In genomic region chr15:60651155-60651554, GRCh38 we compare ENCODE assay signal across 1 cellular context.
TF ChIP-seq lines count a peak whose summit lies in the region.

No MANE protein-coding gene starts in this region.

TF ChIP-seq in H1, 55 proteins besides CTCF, POLR2A, EP300 and RAD21 (continued from another document):
- TF ChIP-seq CBX5 (IDR thresholded peaks at IDR 0.05; ENCODE audit: low read depth, low read length) (no peak), NANOG (IDR thresholded peaks at IDR 0.05; ENCODE audit: insufficient read depth, low read depth, low read length, poor library complexity, severe bottlenecking) (no peak), CHD7 (IDR thresholded peaks at IDR 0.05; ENCODE audit: insufficient replicate concordance, low read length) (no peak), SP2 (IDR thresholded peaks at IDR 0.05; ENCODE audit: low read length) (no peak), EGR1 (IDR thresholded peaks at IDR 0.05; ENCODE audit: borderline replicate concordance, low read depth, low read length) (no peak), BACH1 (IDR thresholded peaks at IDR 0.05; ENCODE audit: low read length) (no peak), GABPA (IDR thresholded peaks at IDR 0.05; ENCODE audit: borderline replicate concordance, insufficient read depth, low read length) (no peak), CEBPB (IDR thresholded peaks at IDR 0.05; ENCODE audit: low read depth, low read length) (no peak), ATF3 (IDR thresholded peaks at IDR 0.05; ENCODE audit: insufficient read depth, low read depth, low read length) (no peak), HDAC6 (IDR thresholded peaks at IDR 0.05; ENCODE audit: low read depth, low read length) (no peak)
